1 cellular context compared by ENCODE assay signal in genomic region chr21:43311303-43311817, GRCh38.
A peak's percentile ranks its signal among the peaks of the same experiment; 100 is the strongest.
TF ChIP-seq lines count a peak whose summit lies in the region.

No MANE protein-coding gene starts in this region.

TF ChIP-seq in HepG2, 621 proteins besides CTCF, POLR2A, EP300 and RAD21 (continued from another document and continues in another):
- TF ChIP-seq ETS1 (CRISPR knock-in tag; IDR thresholded peaks at IDR 0.05) (no peak), ZNF235 (CRISPR knock-in tag; IDR thresholded peaks at IDR 0.05; ENCODE audit: borderline replicate concordance) (no peak), ZNF124 (CRISPR knock-in tag; IDR thresholded peaks at IDR 0.05) (no peak), ZIK1 (CRISPR knock-in tag; IDR thresholded peaks at IDR 0.05; ENCODE audit: borderline replicate concordance, low read depth) (no peak), SOX6 (IDR thresholded peaks at IDR 0.05) (no peak), SOX6 (CRISPR knock-in tag; IDR thresholded peaks at IDR 0.05) (peak; percentile 35; the same call in 1 of the 2 replicates), ELF4 (CRISPR knock-in tag; IDR thresholded peaks at IDR 0.05; ENCODE audit: borderline replicate concordance) (no peak), TRIM24 (CRISPR knock-in tag; IDR thresholded peaks at IDR 0.05) (no peak), ZNF644 (CRISPR knock-in tag; IDR thresholded peaks at IDR 0.05; ENCODE audit: low read depth) (0 out of 2 replicates have a peak, but pooled peaks have one; percentile 54), KLF15 (CRISPR knock-in tag; IDR thresholded peaks at IDR 0.05; ENCODE audit: borderline replicate concordance) (no peak), GZF1 (CRISPR knock-in tag; IDR thresholded peaks at IDR 0.05) (no peak), HNRNPUL1 (IDR thresholded peaks at IDR 0.05; ENCODE audit: low read depth, low read length) (no peak), ZNF383 (CRISPR knock-in tag; IDR thresholded peaks at IDR 0.05; ENCODE audit: borderline replicate concordance) (no peak), ZFP36 (IDR thresholded peaks at IDR 0.05; ENCODE audit: borderline replicate concordance, low read depth, low read length, partially characterized antibody) (no peak), GFI1 (CRISPR knock-in tag; IDR thresholded peaks at IDR 0.05; ENCODE audit: borderline replicate concordance) (no peak), ZNF24 (IDR thresholded peaks at IDR 0.05) (no peak), PAXIP1 (CRISPR knock-in tag; conservative IDR thresholded peaks at IDR 0.05) (peak; percentile 81), ZNF337 (CRISPR knock-in tag; IDR thresholded peaks at IDR 0.05; ENCODE audit: borderline replicate concordance, low read depth) (no peak), SALL1 (CRISPR knock-in tag; IDR thresholded peaks at IDR 0.05) (peak; percentile 46; the same call in 1 of the 2 replicates), KDM6A (CRISPR knock-in tag; IDR thresholded peaks at IDR 0.05; ENCODE audit: low read depth) (peak; percentile 61; the same call in 1 of the 2 replicates), ZNF263 (CRISPR knock-in tag; IDR thresholded peaks at IDR 0.05) (peak; percentile 82), ZNF841 (CRISPR knock-in tag; IDR thresholded peaks at IDR 0.05; ENCODE audit: borderline replicate concordance) (no peak), ZMYM4 (CRISPR knock-in tag; IDR thresholded peaks at IDR 0.05) (no peak), KMT2A (CRISPR knock-in tag; IDR thresholded peaks at IDR 0.05) (no peak), BORCS8-MEF2B (CRISPR knock-in tag; IDR thresholded peaks at IDR 0.05) (no peak), GATAD2A (CRISPR knock-in tag; IDR thresholded peaks at IDR 0.05) (peak; percentile 46), ZNF550 (CRISPR knock-in tag; IDR thresholded peaks at IDR 0.05; ENCODE audit: borderline replicate concordance) (no peak), ZNF230 (CRISPR knock-in tag; IDR thresholded peaks at IDR 0.05) (no peak), ZNF543 (CRISPR knock-in tag; IDR thresholded peaks at IDR 0.05) (0 out of 2 replicates have a peak, but pooled peaks have one; percentile 30), ZMYM2 (CRISPR knock-in tag; IDR thresholded peaks at IDR 0.05) (no peak), ZNF225 (CRISPR knock-in tag; IDR thresholded peaks at IDR 0.05) (no peak), ZNF878 (CRISPR knock-in tag; IDR thresholded peaks at IDR 0.05) (no peak), ZBTB38 (CRISPR knock-in tag; IDR thresholded peaks at IDR 0.05) (no peak), ZNF703 (CRISPR knock-in tag; IDR thresholded peaks at IDR 0.05; ENCODE audit: borderline replicate concordance) (no peak), MEF2D (CRISPR knock-in tag; IDR thresholded peaks at IDR 0.05) (no peak), ZNF33B (CRISPR knock-in tag; IDR thresholded peaks at IDR 0.05) (no peak), CEBPZ (IDR thresholded peaks at IDR 0.05; ENCODE audit: low read length) (no peak), ZFX (CRISPR knock-in tag; IDR thresholded peaks at IDR 0.05; ENCODE audit: low read depth) (peak; percentile 53; the same call in 1 of the 2 replicates), ZNF670 (CRISPR knock-in tag; IDR thresholded peaks at IDR 0.05; ENCODE audit: borderline replicate concordance) (no peak), ZNF367 (CRISPR knock-in tag; IDR thresholded peaks at IDR 0.05; ENCODE audit: borderline replicate concordance) (no peak), RBAK (CRISPR knock-in tag; IDR thresholded peaks at IDR 0.05) (peak; percentile 30; the same call in 1 of the 2 replicates), TFE3 (CRISPR knock-in tag; IDR thresholded peaks at IDR 0.05) (no peak), MTA1 (CRISPR knock-in tag; IDR thresholded peaks at IDR 0.05; ENCODE audit: borderline replicate concordance) (peak; percentile 66), NFE2L1 (CRISPR knock-in tag; IDR thresholded peaks at IDR 0.05; ENCODE audit: borderline replicate concordance) (no peak), ZNF790 (CRISPR knock-in tag; IDR thresholded peaks at IDR 0.05; ENCODE audit: borderline replicate concordance) (no peak), ZSCAN21 (CRISPR knock-in tag; IDR thresholded peaks at IDR 0.05; ENCODE audit: borderline replicate concordance) (no peak), ATM (IDR thresholded peaks at IDR 0.05; ENCODE audit: borderline replicate concordance) (no peak)
- TF ChIP-seq, protein P1, sequence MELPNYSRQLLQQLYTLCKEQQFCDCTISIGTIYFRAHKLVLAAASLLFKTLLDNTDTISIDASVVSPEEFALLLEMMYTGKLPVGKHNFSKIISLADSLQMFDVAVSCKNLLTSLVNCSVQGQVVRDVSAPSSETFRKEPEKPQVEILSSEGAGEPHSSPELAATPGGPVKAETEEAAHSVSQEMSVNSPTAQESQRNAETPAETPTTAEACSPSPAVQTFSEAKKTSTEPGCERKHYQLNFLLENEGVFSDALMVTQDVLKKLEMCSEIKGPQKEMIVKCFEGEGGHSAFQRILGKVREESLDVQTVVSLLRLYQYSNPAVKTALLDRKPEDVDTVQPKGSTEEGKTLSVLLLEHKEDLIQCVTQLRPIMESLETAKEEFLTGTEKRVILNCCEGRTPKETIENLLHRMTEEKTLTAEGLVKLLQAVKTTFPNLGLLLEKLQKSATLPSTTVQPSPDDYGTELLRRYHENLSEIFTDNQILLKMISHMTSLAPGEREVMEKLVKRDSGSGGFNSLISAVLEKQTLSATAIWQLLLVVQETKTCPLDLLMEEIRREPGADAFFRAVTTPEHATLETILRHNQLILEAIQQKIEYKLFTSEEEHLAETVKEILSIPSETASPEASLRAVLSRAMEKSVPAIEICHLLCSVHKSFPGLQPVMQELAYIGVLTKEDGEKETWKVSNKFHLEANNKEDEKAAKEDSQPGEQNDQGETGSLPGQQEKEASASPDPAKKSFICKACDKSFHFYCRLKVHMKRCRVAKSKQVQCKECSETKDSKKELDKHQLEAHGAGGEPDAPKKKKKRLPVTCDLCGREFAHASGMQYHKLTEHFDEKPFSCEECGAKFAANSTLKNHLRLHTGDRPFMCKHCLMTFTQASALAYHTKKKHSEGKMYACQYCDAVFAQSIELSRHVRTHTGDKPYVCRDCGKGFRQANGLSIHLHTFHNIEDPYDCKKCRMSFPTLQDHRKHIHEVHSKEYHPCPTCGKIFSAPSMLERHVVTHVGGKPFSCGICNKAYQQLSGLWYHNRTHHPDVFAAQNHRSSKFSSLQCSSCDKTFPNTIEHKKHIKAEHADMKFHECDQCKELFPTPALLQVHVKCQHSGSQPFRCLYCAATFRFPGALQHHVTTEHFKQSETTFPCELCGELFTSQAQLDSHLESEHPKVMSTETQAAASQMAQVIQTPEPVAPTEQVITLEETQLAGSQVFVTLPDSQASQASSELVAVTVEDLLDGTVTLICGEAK (IDR thresholded peaks at IDR 0.05): no peak
- TF ChIP-seq, protein P1 (CRISPR knock-in tag; IDR thresholded peaks at IDR 0.05): 0 out of 2 replicates have a peak, but pooled peaks have one; percentile 27
- TF ChIP-seq, protein P2, sequence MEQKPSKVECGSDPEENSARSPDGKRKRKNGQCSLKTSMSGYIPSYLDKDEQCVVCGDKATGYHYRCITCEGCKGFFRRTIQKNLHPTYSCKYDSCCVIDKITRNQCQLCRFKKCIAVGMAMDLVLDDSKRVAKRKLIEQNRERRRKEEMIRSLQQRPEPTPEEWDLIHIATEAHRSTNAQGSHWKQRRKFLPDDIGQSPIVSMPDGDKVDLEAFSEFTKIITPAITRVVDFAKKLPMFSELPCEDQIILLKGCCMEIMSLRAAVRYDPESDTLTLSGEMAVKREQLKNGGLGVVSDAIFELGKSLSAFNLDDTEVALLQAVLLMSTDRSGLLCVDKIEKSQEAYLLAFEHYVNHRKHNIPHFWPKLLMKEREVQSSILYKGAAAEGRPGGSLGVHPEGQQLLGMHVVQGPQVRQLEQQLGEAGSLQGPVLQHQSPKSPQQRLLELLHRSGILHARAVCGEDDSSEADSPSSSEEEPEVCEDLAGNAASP (CRISPR knock-in tag; IDR thresholded peaks at IDR 0.05; ENCODE audit: borderline replicate concordance): no peak
